16 cellular contexts compared by ENCODE assay signal in the genomic region with DNA sequence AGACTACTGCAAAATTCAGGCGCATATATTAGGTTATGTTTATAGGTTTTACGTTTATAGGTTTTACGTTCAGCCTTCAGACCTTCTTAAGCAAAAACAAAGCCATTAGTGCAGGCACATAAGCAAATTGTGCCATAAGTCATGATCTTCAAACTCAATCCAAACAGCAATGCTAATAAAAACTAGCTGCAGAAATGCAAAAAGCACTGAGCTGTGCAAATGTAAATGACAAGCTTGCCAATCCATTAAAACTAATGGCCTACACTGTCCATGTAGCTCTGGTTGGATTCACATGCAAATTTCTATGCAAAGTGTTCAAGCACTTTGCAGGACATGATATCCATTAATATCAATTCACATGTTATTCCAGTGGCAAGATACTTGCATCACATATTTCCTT. TPM values are rescaled to one million over a fixed set of nuclear protein-coding genes. Genes with fewer than 3 reads are reported as not detected.
DNase-seq lines count a peak whose midpoint lies in the region; TF ChIP-seq lines count a peak whose summit lies in the region.
"Had no signal": no experiment of that assay in that cellular context is flagged by ENCODE, and none has a peak within 500 bp of the region (broad histone marks: within the 10 kb centered on the region; RNA-seq: fewer than 3 reads in every experiment).

No MANE protein-coding gene starts in this region.

- no peak overlapping the region for H3K4me3 ChIP-seq in dorsolateral prefrontal cortex
- H3K4me3 ChIP-seq: upper lobe of left lung had no signal

- no peaks in the 10 kb centered on the region for H3K27me3 ChIP-seq in dorsolateral prefrontal cortex
- H3K27me3 ChIP-seq: upper lobe of left lung had no signal

- intact Hi-C loops in dorsolateral prefrontal cortex (cut with DNase I) (no loop called here), posterior vena cava (cut with DNase I) (no loop called here)

- DNase-seq in NCI-H146 (lab: John Stamatoyannopoulos, UW) (peak; percentile 38), NCI-H146 treated with DMSO at 0.1 percent for 48 hours (lab: John Stamatoyannopoulos, UW; ENCODE audit: unreplicated experiment) (no peak), NCI-H1105 (lab: John Stamatoyannopoulos, UW) (peak; percentile 15), dorsolateral prefrontal cortex (no peak), superior temporal gyrus (ENCODE audit: extremely low spot score) (peak; percentile 43), posterior vena cava (ENCODE audit: low spot score) (no peak), KG1 (lab: John Stamatoyannopoulos, UW) (no peak)
- no peak for DNase-seq in NK-92 treated with Interleukin-12 subunit alpha and Interleukin-12 subunit beta, amount 100 ng/mL, for 24 hours (lab: John Stamatoyannopoulos, UW)
- DNase-seq: activated CD4-positive, alpha-beta T cell treated with anti-CD3 and anti-CD28 coated beads, Interleukin-2, amount 10 ng/mL, durations not matched to agents 7 days and 5 days; GF-D8; H7; NCI-H1436; NCI-H2171 treated with DMSO at 0.1 percent for 48 hours; NCI-H524 treated with DMSO at 0.1 percent for 48 hours; OCI-M1; upper lobe of left lung had no signal

- peak overlapping the region in 33 of 59 donors; percentile 1 to 89 (median 77) for H3K27ac ChIP-seq in dorsolateral prefrontal cortex
- H3K27ac ChIP-seq: upper lobe of left lung had no signal

- no peak for TF ChIP-seq CTCF in dorsolateral prefrontal cortex (IDR thresholded peaks at IDR 0.05 in 54 of 56, conservative IDR thresholded peaks at IDR 0.05 in 2 of 56; ENCODE audit: low read depth in 1 of 56, partially characterized antibody in 56 of 56)

RNA-seq across cellular contexts. Expression of a gene that starts 50.9 kb away (rescaled TPM):
- total RNA-seq in dorsolateral prefrontal cortex (100 to 1,000 TPM in 34 of 120 experiments, 10 to 100 TPM in 86; 53.4 to 119 (median 92.9) TPM), posterior vena cava (10 to 100 TPM; 45.9 to 53.1 TPM)

Comparison
In these comparisons a context has a peak if more than half of its experiments do, and no peak if none do; other contexts are left out.
1. DNase-seq: peak in NCI-H146 (single experiment), NCI-H1105 (single experiment) and superior temporal gyrus (single experiment); none in NCI-H146 treated with DMSO at 0.1 percent for 48 hours (single experiment), dorsolateral prefrontal cortex (0 of 10), NK-92 treated with Interleukin-12 subunit alpha and Interleukin-12 subunit beta, amount 100 ng/mL, for 24 hours (single experiment), posterior vena cava (single experiment) and KG1 (single experiment).